1 cellular context compared by ENCODE assay signal in the genomic region with DNA sequence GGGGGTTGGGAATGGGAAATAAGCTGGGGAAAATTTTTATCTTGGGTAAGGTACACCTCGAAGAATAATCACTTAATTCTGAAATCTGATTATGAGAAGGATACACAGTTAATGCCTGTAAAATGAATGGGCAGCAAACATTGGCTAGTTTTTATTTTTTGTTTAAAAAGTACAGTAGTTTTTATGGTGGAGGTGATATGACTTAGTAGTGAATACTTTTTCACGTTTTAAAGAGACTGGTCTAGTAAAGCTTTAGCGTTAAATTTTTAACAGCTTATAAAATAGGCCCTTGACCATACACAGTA.
TF ChIP-seq lines count a peak whose summit lies in the region.

No MANE protein-coding gene starts in this region.

TF ChIP-seq in SK-N-SH, 30 proteins besides CTCF, POLR2A, EP300 and RAD21 (continued from another document):
- TF ChIP-seq ZBTB33 (IDR thresholded peaks at IDR 0.05; ENCODE audit: borderline replicate concordance, low read depth) (no peak), YY1 (IDR thresholded peaks at IDR 0.05; ENCODE audit: low read depth) (no peak), RXRA (IDR thresholded peaks at IDR 0.05; ENCODE audit: borderline replicate concordance, low read depth) (no peak), MAX (IDR thresholded peaks at IDR 0.05; ENCODE audit: low read depth) (no peak), FOSL2 (IDR thresholded peaks at IDR 0.05; ENCODE audit: borderline replicate concordance, low read depth) (no peak), EZH2phosphoT487 (IDR thresholded peaks at IDR 0.05; ENCODE audit: borderline replicate concordance, low read depth) (no peak), FOXM1 (IDR thresholded peaks at IDR 0.05; ENCODE audit: low read depth) (no peak)
